In genomic region chr7:88933285-88933684, GRCh38 we compare ENCODE assay signal across 31 cellular contexts.
"Had no signal": no experiment of that assay in that cellular context is flagged by ENCODE, and none has a peak within 500 bp of the region (broad histone marks: within the 10 kb centered on the region; RNA-seq: fewer than 3 reads in every experiment).

No MANE protein-coding gene starts in this region.

- FAIRE-seq: islet of Langerhans, kidney, pancreas, urothelium cell line had no signal

- DNase-seq: hypothalamus; immature natural killer cell; kidney; left colon; left lung; lower lobe of right lung; mammary epithelial cell; mesenchymal stem cell; naive thymus-derived CD8-positive, alpha-beta T cell; nucleus accumbens; pancreas; posterior cingulate gyrus; retina; right cardiac atrium; stimulated activated CD4-positive, alpha-beta T cell treated with anti-CD3 and anti-CD28 coated beads, Interleukin-12 subunit alpha, Interleukin-12 subunit beta, amount 100 ng/mL, for 4 hours; stimulated activated CD4-positive, alpha-beta T cell treated with anti-CD3 and anti-CD28 coated beads, Interleukin-15, amount 100 ng/mL, for 24 hours; stimulated activated CD4-positive, alpha-beta T cell treated with anti-CD3 and anti-CD28 coated beads, Interleukin-2, amount 100 ng/mL, for 24 hours; stimulated activated CD4-positive, alpha-beta T cell treated with anti-CD3 and anti-CD28 coated beads, Interleukin-4, amount 100 ng/mL, for 1 hour; stimulated activated naive B cell treated with anti-CD40 and anti-IgM and Interleukin-4, amounts not matched to agents 10 μg/mL and 1 μg/mL and 100 μg/mL, for 72 hours; stimulated activated naive CD8-positive, alpha-beta T cell treated with anti-CD3 and anti-CD28 coated beads, Interleukin-15, Interleukin-2, amounts not matched to agents 100 U/mL and 50 U/mL, for 24 hours; stomach; tibial artery; trophoblast cell; upper lobe of right lung had no signal

- ATAC-seq: left colon; left lung; lower lobe of right lung; naive thymus-derived CD8-positive, alpha-beta T cell; pancreas; right cardiac atrium; sciatic nerve; stimulated activated naive B cell treated with anti-CD40 and anti-IgM and Interleukin-4, amounts not matched to agents 10 μg/mL and 1 μg/mL and 100 μg/mL, for 72 hours; stimulated activated naive CD8-positive, alpha-beta T cell treated with anti-CD3 and anti-CD28 coated beads, Interleukin-15, Interleukin-2, amounts not matched to agents 100 U/mL and 50 U/mL, for 24 hours; upper lobe of right lung had no signal

- H3K27ac ChIP-seq: left lung, lower lobe of right lung, pancreas, prostate gland, skin epidermis, stomach, suprapubic skin, thoracic aorta, tibial artery, upper lobe of right lung had no signal
